ENCODE assay signal across 11 cellular contexts in genomic region chr3:12934431-12934830, GRCh38.
DNase-seq lines count a peak whose midpoint lies in the region; ATAC-seq and TF ChIP-seq lines count a peak whose summit lies in the region.
"Had no signal": no experiment of that assay in that cellular context is flagged by ENCODE, and none has a peak within 500 bp of the region (broad histone marks: within the 10 kb centered on the region; RNA-seq: fewer than 3 reads in every experiment).

No MANE protein-coding gene starts in this region.

- peaks cover 49% of the 10 kb centered on the region for H3K4me1 Mint-ChIP-seq in brain

- H3K27me3 ChIP-seq in right atrium auricular region = no peaks in the 10 kb centered on the region
- H3K27me3 ChIP-seq in skeletal muscle tissue (ENCODE audit: control insufficient read depth in 3 of 3, insufficient read depth in 3 of 3, low read length in 3 of 3) = no peaks in the 10 kb centered on the region
- no peaks in the 10 kb centered on the region for H3K27me3 ChIP-seq in BE2C

- H3K36me3 ChIP-seq in right atrium auricular region (peaks cover 21% of the 10 kb centered on the region), skeletal muscle tissue (ENCODE audit: control insufficient read depth in 3 of 3, insufficient read depth in 3 of 3, low read length in 3 of 3) (peaks cover 20 to 30% (median 26%) of the 10 kb centered on the region in 3 donors), BE2C (peaks cover 11% of the 10 kb centered on the region)

- peaks cover 11% of the 10 kb centered on the region for H3K36me3 Mint-ChIP-seq in brain

- peaks cover 0 to 89% of the 10 kb centered on the region in 2 donors for H3K4me1 ChIP-seq in right atrium auricular region
- H3K4me1 ChIP-seq in skeletal muscle tissue (ENCODE audit: control insufficient read depth in 3 of 3, insufficient read depth in 3 of 3, low read length in 3 of 3) = peaks cover 74 to 88% (median 84%) of the 10 kb centered on the region in 3 donors
- no peaks in the 10 kb centered on the region; the same call in 1 of the 2 replicates for H3K4me1 ChIP-seq in BE2C

- peaks cover 0 to 2% (median 0%) of the 10 kb centered on the region in 5 experiments for H3K9me3 Mint-ChIP-seq in brain

- peak overlapping the region; percentile 87 to 90 for H3K27ac ChIP-seq in right atrium auricular region
- peak overlapping the region; percentile 90 for H3K27ac ChIP-seq in skeletal muscle tissue (ENCODE audit: low read depth, low read length)

- no peak for ATAC-seq in HG03108 (IDR thresholded peaks at IDR 0.05; ENCODE audit: unreplicated experiment)

- DNase-seq in ELR (ENCODE audit: low read depth) (peak; percentile 5), right atrium auricular region (ENCODE audit: low spot score) (peak; percentile 66), BE2C (no peak), mucosa of gallbladder (ENCODE audit: low spot score) (no peak), occipital lobe (lab: John Stamatoyannopoulos, UW) (no peak)
- DNase-seq: kidney glomerular epithelial cell, NCI-H1694 treated with DMSO at 0.1 percent for 48 hours, OCI-M1 had no signal

- peak overlapping the region in 2 of 5 experiments; percentile 28 to 43 for H3K4me3 Mint-ChIP-seq in brain

- TF ChIP-seq CTCF in brain (conservative IDR thresholded peaks at IDR 0.05) (no peak), right atrium auricular region (IDR thresholded peaks at IDR 0.05) (no peak), BE2C (IDR thresholded peaks at IDR 0.05; ENCODE audit: low read depth, low read length) (no peak)

- H3K4me3 ChIP-seq in right atrium auricular region (no peak overlapping the region), skeletal muscle tissue (ENCODE audit: low read length in 3 of 3) (peak overlapping the region; percentile 32 to 60 (median 45)), BE2C (ENCODE audit: low read depth, low read length) (no peak overlapping the region)

- H3K9ac ChIP-seq in skeletal muscle tissue (ENCODE audit: low read depth in 1 of 3, low read length in 3 of 3) = peak overlapping the region in 2 of 3 donors; percentile 68 to 76

- H3K9me3 ChIP-seq in right atrium auricular region (no peaks in the 10 kb centered on the region), skeletal muscle tissue (ENCODE audit: control insufficient read depth in 3 of 3, low read length in 3 of 3) (no peaks in the 10 kb centered on the region), BE2C (no peaks in the 10 kb centered on the region)

- peaks cover under 1% of the 10 kb centered on the region for H3K27me3 Mint-ChIP-seq in brain

- peak overlapping the region; percentile 63 to 91 (median 72) for H3K27ac Mint-ChIP-seq in brain

Comparison
In these comparisons a context has a peak if more than half of its experiments do, and no peak if none do; other contexts are left out.
1. DNase-seq: peak in ELR (single experiment) and right atrium auricular region (single experiment); none in BE2C (single experiment), mucosa of gallbladder (single experiment) and occipital lobe (single experiment).
2. H3K4me3 ChIP-seq: peak in skeletal muscle tissue (3 of 3); none in right atrium auricular region (0 of 2) and BE2C (single experiment).